9 cellular contexts compared by ENCODE assay signal in genomic region chr2:142165790-142166189, GRCh38. TPM values are rescaled to one million over a fixed set of nuclear protein-coding genes. Genes with fewer than 3 reads are reported as not detected.
A peak's percentile ranks its signal among the peaks of the same experiment; 100 is the strongest.
DNase-seq lines count a peak whose midpoint lies in the region; ATAC-seq, FAIRE-seq and TF ChIP-seq lines count a peak whose summit lies in the region.
"Had no signal": no experiment of that assay in that cellular context is flagged by ENCODE, and none has a peak within 500 bp of the region (broad histone marks: within the 10 kb centered on the region; RNA-seq: fewer than 3 reads in every experiment).

No MANE protein-coding gene starts in this region.

- ATAC-seq in GM19468 (IDR thresholded peaks at IDR 0.05; ENCODE audit: extremely low read depth, unreplicated experiment) (peak; percentile 87), HG03378 (IDR thresholded peaks at IDR 0.05; ENCODE audit: unreplicated experiment) (peak; percentile 99), Panc1 (peak; percentile 80; the same call in 1 of the 2 replicates)

- H3K4me3 ChIP-seq in Panc1 (ENCODE audit: low read depth in 2 of 2, low read length in 2 of 2) (no peak overlapping the region), foreskin fibroblast (ENCODE audit: low read depth in 1 of 2, low read length in 2 of 2) (no peak overlapping the region), ascending aorta (no peak overlapping the region)

- H3K27me3 ChIP-seq in Panc1 (ENCODE audit: control insufficient read depth, insufficient read depth, low read length) (no peaks in the 10 kb centered on the region), ascending aorta (no peaks in the 10 kb centered on the region)

- H3K4me1 ChIP-seq in Panc1 (ENCODE audit: control insufficient read depth, insufficient read depth, low read length): no peaks in the 10 kb centered on the region
- H3K4me1 ChIP-seq in ascending aorta: no peaks in the 10 kb centered on the region

- H3K36me3 ChIP-seq in Panc1 (ENCODE audit: control insufficient read depth, insufficient read depth, low read length): no peaks in the 10 kb centered on the region
- no peaks in the 10 kb centered on the region for H3K36me3 ChIP-seq in ascending aorta

- H3K9me3 ChIP-seq in Panc1 (ENCODE audit: control insufficient read depth, insufficient read depth, low read depth, low read length) (no peaks in the 10 kb centered on the region), ascending aorta (no peaks in the 10 kb centered on the region)

- BruUV-seq in Panc1 (replicated peaks; lab: Mats Ljungman, UMichigan): no TSS peak

- no peak overlapping the region for H3K27ac ChIP-seq in Panc1 (ENCODE audit: low read length)
- H3K27ac ChIP-seq in ascending aorta: no peak overlapping the region
- H3K27ac ChIP-seq: KMS-11 had no signal

- no peak for TF ChIP-seq POLR2A in GM12891 (IDR thresholded peaks at IDR 0.05; ENCODE audit: low read depth, low read length)

- CTCF ChIA-PET in Panc1 (lab: Charles Lee): no interaction called here

- intact Hi-C loops in Panc1 (cut with micrococcal nuclease; ENCODE audit: unreplicated experiment) (loop anchor here (10.0 kb wide), 1 partner anchor 429 kb away; no protein-coding TSS in a partner anchor), ascending aorta (cut with DNase I) (no loop called here)

- TF ChIP-seq CTCF in Panc1 (IDR thresholded peaks at IDR 0.05): peak; percentile 54
- peak; percentile 44 for TF ChIP-seq CTCF in foreskin fibroblast (IDR thresholded peaks at IDR 0.05; ENCODE audit: low read depth, low read length)
- no peak for TF ChIP-seq CTCF in ascending aorta (IDR thresholded peaks at IDR 0.05)

- in situ Hi-C loops in Panc1 (cut with HindIII; ENCODE audit: low pct_unique_long_range_greater_than_20kb, low sequenced_read_pairs): no loop called here

- no peak for FAIRE-seq in GM12891 (lab: Jason Lieb, UNC)

- POLR2A ChIA-PET in Panc1 (lab: Charles Lee): no interaction called here

- DNase-seq in D341Med (ENCODE audit: low spot score) (peak; percentile 52), Panc1 (ENCODE audit: low read depth, low spot score) (no peak), foreskin fibroblast (peak in 1 of 2 donors; percentile 57), GM12891 (ENCODE audit: insufficient read length, low spot score) (no peak), ascending aorta (ENCODE audit: low spot score in 2 of 2) (no peak)
- DNase-seq in stimulated activated CD4-positive, alpha-beta T cell treated with anti-CD3 and anti-CD28 coated beads, Interleukin-12 subunit alpha, Interleukin-12 subunit beta, amount 100 ng/mL, for 4 hours: no peak

TF ChIP-seq in GM12891, 5 proteins besides CTCF, POLR2A, EP300 and RAD21:
- no peak for TF ChIP-seq PAX5 (IDR thresholded peaks at IDR 0.05; ENCODE audit: insufficient read depth, low read length, severe bottlenecking)
- TF ChIP-seq POU2F2 (IDR thresholded peaks at IDR 0.05; ENCODE audit: low read depth, low read length): no peak
- no peak for TF ChIP-seq POLR2AphosphoS5 (IDR thresholded peaks at IDR 0.05; ENCODE audit: low read depth, low read length)
- no peak for TF ChIP-seq TAF1 (IDR thresholded peaks at IDR 0.05; ENCODE audit: low read depth, low read length)
- TF ChIP-seq SPI1 (IDR thresholded peaks at IDR 0.05; ENCODE audit: low read depth, low read length): no peak

RNA-seq across cellular contexts. Expression of gene LRP1B, which starts 35.0 kb away (rescaled TPM):
- total RNA-seq in Panc1 (2021; ENCODE audit: unreplicated experiment) (0.54 TPM), ascending aorta (not detected)
- 0.15 TPM for polyA plus RNA-seq in Panc1 (2012; ENCODE audit: insufficient read length)
- not detected for polyA plus RNA-seq in GM12891 (2012; ENCODE audit: low read depth, missing spikeins)

Comparison
In these comparisons a context has a peak if more than half of its experiments do, and no peak if none do; other contexts are left out.
1. CTCF ChIP-seq: peak in Panc1 (single experiment) and foreskin fibroblast (single experiment); none in ascending aorta (0 of 3).
2. Peak in every context shown above with its lines, with median percentiles within 50 percentile points of each other: ATAC-seq.